Comparison of ENCODE assay signal across 1 cellular context in the genomic region with DNA sequence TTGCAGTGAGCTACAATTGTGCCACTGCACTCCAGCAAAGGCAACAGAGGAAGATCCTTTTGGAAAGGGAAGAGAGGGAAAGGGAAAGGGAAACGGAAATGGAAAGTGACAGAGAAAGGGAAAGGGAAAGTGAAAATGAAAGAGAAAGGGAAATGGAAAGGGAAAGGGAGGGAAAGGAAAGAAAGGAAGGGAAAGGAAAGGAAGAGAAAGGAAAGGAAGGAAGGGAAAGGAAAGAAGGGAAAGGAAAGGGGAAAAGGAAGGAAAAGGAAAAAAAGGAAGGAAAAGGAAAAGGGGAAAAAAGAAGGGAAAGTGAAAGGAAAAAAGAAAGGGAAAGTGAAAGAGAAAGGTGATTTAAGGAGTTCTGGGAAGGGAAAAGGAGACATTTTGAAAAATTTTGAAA.
A peak's percentile ranks its signal among the peaks of the same experiment; 100 is the strongest.
TF ChIP-seq lines count a peak whose summit lies in the region.

No MANE protein-coding gene starts in this region.

TF ChIP-seq in K562, 482 proteins besides CTCF, POLR2A, EP300 and RAD21 (continued from another document and continues in another):
- TF ChIP-seq, protein P1, sequence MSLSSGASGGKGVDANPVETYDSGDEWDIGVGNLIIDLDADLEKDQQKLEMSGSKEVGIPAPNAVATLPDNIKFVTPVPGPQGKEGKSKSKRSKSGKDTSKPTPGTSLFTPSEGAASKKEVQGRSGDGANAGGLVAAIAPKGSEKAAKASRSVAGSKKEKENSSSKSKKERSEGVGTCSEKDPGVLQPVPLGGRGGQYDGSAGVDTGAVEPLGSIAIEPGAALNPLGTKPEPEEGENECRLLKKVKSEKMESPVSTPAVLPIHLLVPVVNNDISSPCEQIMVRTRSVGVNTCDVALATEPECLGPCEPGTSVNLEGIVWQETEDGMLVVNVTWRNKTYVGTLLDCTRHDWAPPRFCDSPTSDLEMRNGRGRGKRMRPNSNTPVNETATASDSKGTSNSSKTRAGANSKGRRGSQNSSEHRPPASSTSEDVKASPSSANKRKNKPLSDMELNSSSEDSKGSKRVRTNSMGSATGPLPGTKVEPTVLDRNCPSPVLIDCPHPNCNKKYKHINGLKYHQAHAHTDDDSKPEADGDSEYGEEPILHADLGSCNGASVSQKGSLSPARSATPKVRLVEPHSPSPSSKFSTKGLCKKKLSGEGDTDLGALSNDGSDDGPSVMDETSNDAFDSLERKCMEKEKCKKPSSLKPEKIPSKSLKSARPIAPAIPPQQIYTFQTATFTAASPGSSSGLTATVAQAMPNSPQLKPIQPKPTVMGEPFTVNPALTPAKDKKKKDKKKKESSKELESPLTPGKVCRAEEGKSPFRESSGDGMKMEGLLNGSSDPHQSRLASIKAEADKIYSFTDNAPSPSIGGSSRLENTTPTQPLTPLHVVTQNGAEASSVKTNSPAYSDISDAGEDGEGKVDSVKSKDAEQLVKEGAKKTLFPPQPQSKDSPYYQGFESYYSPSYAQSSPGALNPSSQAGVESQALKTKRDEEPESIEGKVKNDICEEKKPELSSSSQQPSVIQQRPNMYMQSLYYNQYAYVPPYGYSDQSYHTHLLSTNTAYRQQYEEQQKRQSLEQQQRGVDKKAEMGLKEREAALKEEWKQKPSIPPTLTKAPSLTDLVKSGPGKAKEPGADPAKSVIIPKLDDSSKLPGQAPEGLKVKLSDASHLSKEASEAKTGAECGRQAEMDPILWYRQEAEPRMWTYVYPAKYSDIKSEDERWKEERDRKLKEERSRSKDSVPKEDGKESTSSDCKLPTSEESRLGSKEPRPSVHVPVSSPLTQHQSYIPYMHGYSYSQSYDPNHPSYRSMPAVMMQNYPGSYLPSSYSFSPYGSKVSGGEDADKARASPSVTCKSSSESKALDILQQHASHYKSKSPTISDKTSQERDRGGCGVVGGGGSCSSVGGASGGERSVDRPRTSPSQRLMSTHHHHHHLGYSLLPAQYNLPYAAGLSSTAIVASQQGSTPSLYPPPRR (CRISPR knock-in tag; IDR thresholded peaks at IDR 0.05; ENCODE audit: borderline replicate concordance), result no peak
- TF ChIP-seq SREBF2 (CRISPR knock-in tag; IDR thresholded peaks at IDR 0.05), result no peak
- TF ChIP-seq, protein P2, sequence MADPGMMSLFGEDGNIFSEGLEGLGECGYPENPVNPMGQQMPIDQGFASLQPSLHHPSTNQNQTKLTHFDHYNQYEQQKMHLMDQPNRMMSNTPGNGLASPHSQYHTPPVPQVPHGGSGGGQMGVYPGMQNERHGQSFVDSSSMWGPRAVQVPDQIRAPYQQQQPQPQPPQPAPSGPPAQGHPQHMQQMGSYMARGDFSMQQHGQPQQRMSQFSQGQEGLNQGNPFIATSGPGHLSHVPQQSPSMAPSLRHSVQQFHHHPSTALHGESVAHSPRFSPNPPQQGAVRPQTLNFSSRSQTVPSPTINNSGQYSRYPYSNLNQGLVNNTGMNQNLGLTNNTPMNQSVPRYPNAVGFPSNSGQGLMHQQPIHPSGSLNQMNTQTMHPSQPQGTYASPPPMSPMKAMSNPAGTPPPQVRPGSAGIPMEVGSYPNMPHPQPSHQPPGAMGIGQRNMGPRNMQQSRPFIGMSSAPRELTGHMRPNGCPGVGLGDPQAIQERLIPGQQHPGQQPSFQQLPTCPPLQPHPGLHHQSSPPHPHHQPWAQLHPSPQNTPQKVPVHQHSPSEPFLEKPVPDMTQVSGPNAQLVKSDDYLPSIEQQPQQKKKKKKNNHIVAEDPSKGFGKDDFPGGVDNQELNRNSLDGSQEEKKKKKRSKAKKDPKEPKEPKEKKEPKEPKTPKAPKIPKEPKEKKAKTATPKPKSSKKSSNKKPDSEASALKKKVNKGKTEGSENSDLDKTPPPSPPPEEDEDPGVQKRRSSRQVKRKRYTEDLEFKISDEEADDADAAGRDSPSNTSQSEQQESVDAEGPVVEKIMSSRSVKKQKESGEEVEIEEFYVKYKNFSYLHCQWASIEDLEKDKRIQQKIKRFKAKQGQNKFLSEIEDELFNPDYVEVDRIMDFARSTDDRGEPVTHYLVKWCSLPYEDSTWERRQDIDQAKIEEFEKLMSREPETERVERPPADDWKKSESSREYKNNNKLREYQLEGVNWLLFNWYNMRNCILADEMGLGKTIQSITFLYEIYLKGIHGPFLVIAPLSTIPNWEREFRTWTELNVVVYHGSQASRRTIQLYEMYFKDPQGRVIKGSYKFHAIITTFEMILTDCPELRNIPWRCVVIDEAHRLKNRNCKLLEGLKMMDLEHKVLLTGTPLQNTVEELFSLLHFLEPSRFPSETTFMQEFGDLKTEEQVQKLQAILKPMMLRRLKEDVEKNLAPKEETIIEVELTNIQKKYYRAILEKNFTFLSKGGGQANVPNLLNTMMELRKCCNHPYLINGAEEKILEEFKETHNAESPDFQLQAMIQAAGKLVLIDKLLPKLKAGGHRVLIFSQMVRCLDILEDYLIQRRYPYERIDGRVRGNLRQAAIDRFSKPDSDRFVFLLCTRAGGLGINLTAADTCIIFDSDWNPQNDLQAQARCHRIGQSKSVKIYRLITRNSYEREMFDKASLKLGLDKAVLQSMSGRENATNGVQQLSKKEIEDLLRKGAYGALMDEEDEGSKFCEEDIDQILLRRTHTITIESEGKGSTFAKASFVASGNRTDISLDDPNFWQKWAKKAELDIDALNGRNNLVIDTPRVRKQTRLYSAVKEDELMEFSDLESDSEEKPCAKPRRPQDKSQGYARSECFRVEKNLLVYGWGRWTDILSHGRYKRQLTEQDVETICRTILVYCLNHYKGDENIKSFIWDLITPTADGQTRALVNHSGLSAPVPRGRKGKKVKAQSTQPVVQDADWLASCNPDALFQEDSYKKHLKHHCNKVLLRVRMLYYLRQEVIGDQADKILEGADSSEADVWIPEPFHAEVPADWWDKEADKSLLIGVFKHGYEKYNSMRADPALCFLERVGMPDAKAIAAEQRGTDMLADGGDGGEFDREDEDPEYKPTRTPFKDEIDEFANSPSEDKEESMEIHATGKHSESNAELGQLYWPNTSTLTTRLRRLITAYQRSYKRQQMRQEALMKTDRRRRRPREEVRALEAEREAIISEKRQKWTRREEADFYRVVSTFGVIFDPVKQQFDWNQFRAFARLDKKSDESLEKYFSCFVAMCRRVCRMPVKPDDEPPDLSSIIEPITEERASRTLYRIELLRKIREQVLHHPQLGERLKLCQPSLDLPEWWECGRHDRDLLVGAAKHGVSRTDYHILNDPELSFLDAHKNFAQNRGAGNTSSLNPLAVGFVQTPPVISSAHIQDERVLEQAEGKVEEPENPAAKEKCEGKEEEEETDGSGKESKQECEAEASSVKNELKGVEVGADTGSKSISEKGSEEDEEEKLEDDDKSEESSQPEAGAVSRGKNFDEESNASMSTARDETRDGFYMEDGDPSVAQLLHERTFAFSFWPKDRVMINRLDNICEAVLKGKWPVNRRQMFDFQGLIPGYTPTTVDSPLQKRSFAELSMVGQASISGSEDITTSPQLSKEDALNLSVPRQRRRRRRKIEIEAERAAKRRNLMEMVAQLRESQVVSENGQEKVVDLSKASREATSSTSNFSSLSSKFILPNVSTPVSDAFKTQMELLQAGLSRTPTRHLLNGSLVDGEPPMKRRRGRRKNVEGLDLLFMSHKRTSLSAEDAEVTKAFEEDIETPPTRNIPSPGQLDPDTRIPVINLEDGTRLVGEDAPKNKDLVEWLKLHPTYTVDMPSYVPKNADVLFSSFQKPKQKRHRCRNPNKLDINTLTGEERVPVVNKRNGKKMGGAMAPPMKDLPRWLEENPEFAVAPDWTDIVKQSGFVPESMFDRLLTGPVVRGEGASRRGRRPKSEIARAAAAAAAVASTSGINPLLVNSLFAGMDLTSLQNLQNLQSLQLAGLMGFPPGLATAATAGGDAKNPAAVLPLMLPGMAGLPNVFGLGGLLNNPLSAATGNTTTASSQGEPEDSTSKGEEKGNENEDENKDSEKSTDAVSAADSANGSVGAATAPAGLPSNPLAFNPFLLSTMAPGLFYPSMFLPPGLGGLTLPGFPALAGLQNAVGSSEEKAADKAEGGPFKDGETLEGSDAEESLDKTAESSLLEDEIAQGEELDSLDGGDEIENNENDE (IDR thresholded peaks at IDR 0.05; ENCODE audit: low read depth, low read length), result no peak
- no peak for TF ChIP-seq MXI1 (IDR thresholded peaks at IDR 0.05; ENCODE audit: low read depth, low read length)
- no peak for TF ChIP-seq SNRNP70 (optimal IDR thresholded peaks at IDR 0.05; ENCODE audit: low read depth, low read length)
- no peak for TF ChIP-seq NFE2L1 (tag; IDR thresholded peaks at IDR 0.05; ENCODE audit: borderline replicate concordance, low read depth)
- TF ChIP-seq ARNT (IDR thresholded peaks at IDR 0.05), result peak; percentile 90 to 99
- TF ChIP-seq LEF1 (IDR thresholded peaks at IDR 0.05), result peak; percentile 75
- TF ChIP-seq, protein P3, sequence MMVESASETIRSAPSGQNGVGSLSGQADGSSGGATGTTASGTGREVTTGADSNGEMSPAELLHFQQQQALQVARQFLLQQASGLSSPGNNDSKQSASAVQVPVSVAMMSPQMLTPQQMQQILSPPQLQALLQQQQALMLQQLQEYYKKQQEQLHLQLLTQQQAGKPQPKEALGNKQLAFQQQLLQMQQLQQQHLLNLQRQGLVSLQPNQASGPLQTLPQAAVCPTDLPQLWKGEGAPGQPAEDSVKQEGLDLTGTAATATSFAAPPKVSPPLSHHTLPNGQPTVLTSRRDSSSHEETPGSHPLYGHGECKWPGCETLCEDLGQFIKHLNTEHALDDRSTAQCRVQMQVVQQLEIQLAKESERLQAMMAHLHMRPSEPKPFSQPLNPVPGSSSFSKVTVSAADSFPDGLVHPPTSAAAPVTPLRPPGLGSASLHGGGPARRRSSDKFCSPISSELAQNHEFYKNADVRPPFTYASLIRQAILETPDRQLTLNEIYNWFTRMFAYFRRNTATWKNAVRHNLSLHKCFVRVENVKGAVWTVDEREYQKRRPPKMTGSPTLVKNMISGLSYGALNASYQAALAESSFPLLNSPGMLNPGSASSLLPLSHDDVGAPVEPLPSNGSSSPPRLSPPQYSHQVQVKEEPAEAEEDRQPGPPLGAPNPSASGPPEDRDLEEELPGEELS (CRISPR knock-in tag; IDR thresholded peaks at IDR 0.05; ENCODE audit: borderline replicate concordance), result no peak
- TF ChIP-seq CBFA2T3 (IDR thresholded peaks at IDR 0.05), result no peak; the same call in 1 of the 2 replicates
- no peak for TF ChIP-seq ZNF263 (CRISPR knock-in tag; IDR thresholded peaks at IDR 0.05; ENCODE audit: borderline replicate concordance)
- no peak for TF ChIP-seq POU5F1 (IDR thresholded peaks at IDR 0.05; ENCODE audit: borderline replicate concordance, low read depth, low read length, partially characterized antibody)
- 0 out of 2 replicates have a peak, but pooled peaks have one; percentile 5 for TF ChIP-seq ZNF830 (CRISPR knock-in tag; IDR thresholded peaks at IDR 0.05)
- TF ChIP-seq, protein P4, sequence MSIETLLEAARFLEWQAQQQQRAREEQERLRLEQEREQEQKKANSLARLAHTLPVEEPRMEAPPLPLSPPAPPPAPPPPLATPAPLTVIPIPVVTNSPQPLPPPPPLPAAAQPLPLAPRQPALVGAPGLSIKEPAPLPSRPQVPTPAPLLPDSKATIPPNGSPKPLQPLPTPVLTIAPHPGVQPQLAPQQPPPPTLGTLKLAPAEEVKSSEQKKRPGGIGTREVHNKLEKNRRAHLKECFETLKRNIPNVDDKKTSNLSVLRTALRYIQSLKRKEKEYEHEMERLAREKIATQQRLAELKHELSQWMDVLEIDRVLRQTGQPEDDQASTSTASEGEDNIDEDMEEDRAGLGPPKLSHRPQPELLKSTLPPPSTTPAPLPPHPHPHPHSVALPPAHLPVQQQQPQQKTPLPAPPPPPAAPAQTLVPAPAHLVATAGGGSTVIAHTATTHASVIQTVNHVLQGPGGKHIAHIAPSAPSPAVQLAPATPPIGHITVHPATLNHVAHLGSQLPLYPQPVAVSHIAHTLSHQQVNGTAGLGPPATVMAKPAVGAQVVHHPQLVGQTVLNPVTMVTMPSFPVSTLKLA (conservative IDR thresholded peaks at IDR 0.05), result peak in 1 of 2 experiments; percentile 48; a peak in 2 of 4 replicates
- TF ChIP-seq PRMT5 (CRISPR knock-in tag; IDR thresholded peaks at IDR 0.05), result no peak
- peak; percentile 60; the same call in 1 of the 2 replicates for TF ChIP-seq NFIC (IDR thresholded peaks at IDR 0.05)
- no peak for TF ChIP-seq CHD2 (IDR thresholded peaks at IDR 0.05; ENCODE audit: low read depth, low read length)
- peak; percentile 76 for TF ChIP-seq SNIP1 (IDR thresholded peaks at IDR 0.05; ENCODE audit: low read depth)
- TF ChIP-seq, protein P5, sequence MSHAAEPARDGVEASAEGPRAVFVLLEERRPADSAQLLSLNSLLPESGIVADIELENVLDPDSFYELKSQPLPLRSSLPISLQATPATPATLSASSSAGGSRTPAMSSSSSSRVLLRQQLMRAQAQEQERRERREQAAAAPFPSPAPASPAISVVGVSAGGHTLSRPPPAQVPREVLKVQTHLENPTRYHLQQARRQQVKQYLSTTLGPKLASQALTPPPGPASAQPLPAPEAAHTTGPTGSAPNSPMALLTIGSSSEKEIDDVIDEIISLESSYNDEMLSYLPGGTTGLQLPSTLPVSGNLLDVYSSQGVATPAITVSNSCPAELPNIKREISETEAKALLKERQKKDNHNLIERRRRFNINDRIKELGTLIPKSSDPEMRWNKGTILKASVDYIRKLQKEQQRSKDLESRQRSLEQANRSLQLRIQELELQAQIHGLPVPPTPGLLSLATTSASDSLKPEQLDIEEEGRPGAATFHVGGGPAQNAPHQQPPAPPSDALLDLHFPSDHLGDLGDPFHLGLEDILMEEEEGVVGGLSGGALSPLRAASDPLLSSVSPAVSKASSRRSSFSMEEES (CRISPR knock-in tag; IDR thresholded peaks at IDR 0.05), result no peak
- TF ChIP-seq, protein P6, sequence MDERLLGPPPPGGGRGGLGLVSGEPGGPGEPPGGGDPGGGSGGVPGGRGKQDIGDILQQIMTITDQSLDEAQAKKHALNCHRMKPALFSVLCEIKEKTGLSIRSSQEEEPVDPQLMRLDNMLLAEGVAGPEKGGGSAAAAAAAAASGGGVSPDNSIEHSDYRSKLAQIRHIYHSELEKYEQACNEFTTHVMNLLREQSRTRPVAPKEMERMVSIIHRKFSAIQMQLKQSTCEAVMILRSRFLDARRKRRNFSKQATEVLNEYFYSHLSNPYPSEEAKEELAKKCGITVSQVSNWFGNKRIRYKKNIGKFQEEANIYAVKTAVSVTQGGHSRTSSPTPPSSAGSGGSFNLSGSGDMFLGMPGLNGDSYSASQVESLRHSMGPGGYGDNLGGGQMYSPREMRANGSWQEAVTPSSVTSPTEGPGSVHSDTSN (CRISPR knock-in tag; IDR thresholded peaks at IDR 0.05; ENCODE audit: low read depth), result no peak
- TF ChIP-seq, protein P6 (tag; conservative IDR thresholded peaks at IDR 0.05; ENCODE audit: low read depth), result no peak; the same call in 1 of the 2 replicates
- no peak for TF ChIP-seq PML (IDR thresholded peaks at IDR 0.05; ENCODE audit: low read length)
- peak; percentile 89 for TF ChIP-seq SMARCA4 (IDR thresholded peaks at IDR 0.05)
- no peak for TF ChIP-seq ZFX (CRISPR knock-in tag; IDR thresholded peaks at IDR 0.05)
- TF ChIP-seq, protein P7, sequence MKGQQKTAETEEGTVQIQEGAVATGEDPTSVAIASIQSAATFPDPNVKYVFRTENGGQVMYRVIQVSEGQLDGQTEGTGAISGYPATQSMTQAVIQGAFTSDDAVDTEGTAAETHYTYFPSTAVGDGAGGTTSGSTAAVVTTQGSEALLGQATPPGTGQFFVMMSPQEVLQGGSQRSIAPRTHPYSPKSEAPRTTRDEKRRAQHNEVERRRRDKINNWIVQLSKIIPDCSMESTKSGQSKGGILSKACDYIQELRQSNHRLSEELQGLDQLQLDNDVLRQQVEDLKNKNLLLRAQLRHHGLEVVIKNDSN (CRISPR knock-in tag; IDR thresholded peaks at IDR 0.05), result no peak
